19 cellular contexts compared by ENCODE assay signal in genomic region chr14:90627478-90627877, GRCh38.
A peak's percentile ranks its signal among the peaks of the same experiment; 100 is the strongest.
DNase-seq lines count a peak whose midpoint lies in the region; ATAC-seq, FAIRE-seq and TF ChIP-seq lines count a peak whose summit lies in the region.
"Had no signal": no experiment of that assay in that cellular context is flagged by ENCODE, and none has a peak within 500 bp of the region (broad histone marks: within the 10 kb centered on the region; RNA-seq: fewer than 3 reads in every experiment).

No MANE protein-coding gene starts in this region.

- H3K27ac Mint-ChIP-seq in astrocyte (ENCODE audit: unreplicated experiment) = no peak overlapping the region
- no peak overlapping the region for H3K27ac Mint-ChIP-seq in activated T-helper 17 cell treated with anti-CD3 and anti-CD28 coated beads, Interleukin-2, amount 50 U/mL, for 72 hours
- H3K27ac Mint-ChIP-seq: activated CD4-positive, alpha-beta T cell treated with anti-CD3 and anti-CD28 coated beads, Interleukin-2, amount 10 ng/mL, durations not matched to agents 7 days and 5 days had no signal

- H3K79me2 ChIP-seq in astrocyte (ENCODE audit: insufficient read depth, low read length) = no peaks in the 10 kb centered on the region

- H4K20me1 ChIP-seq in astrocyte (ENCODE audit: insufficient read depth, low read length) = no peaks in the 10 kb centered on the region

- TF ChIP-seq POLR2A in testis (IDR thresholded peaks at IDR 0.05) = no peak

- no peak for ATAC-seq in activated T-helper 17 cell treated with anti-CD3 and anti-CD28 coated beads, Interleukin-2, amount 50 U/mL, for 72 hours (replicated peaks)
- no peak for ATAC-seq in HG03521 (IDR thresholded peaks at IDR 0.05; ENCODE audit: unreplicated experiment)

- no peak for FAIRE-seq in astrocyte (lab: Jason Lieb, UNC)

- peaks cover 3% of the 10 kb centered on the region for H3K27me3 Mint-ChIP-seq in astrocyte (ENCODE audit: low read depth, unreplicated experiment)
- H3K27me3 Mint-ChIP-seq in activated T-helper 17 cell treated with anti-CD3 and anti-CD28 coated beads, Interleukin-2, amount 50 U/mL, for 72 hours = peaks cover 3% of the 10 kb centered on the region
- H3K27me3 Mint-ChIP-seq: activated CD4-positive, alpha-beta T cell treated with anti-CD3 and anti-CD28 coated beads, Interleukin-2, amount 10 ng/mL, durations not matched to agents 7 days and 5 days had no signal

- H3K9me3 ChIP-seq in astrocyte (ENCODE audit: insufficient read depth, low read depth, low read length) (no peaks in the 10 kb centered on the region), testis (no peaks in the 10 kb centered on the region)
- H3K9me3 ChIP-seq: vagina had no signal

- no peaks in the 10 kb centered on the region for H3K9me3 Mint-ChIP-seq in astrocyte (ENCODE audit: unreplicated experiment)
- H3K9me3 Mint-ChIP-seq in activated T-helper 17 cell treated with anti-CD3 and anti-CD28 coated beads, Interleukin-2, amount 50 U/mL, for 72 hours = no peaks in the 10 kb centered on the region
- H3K9me3 Mint-ChIP-seq: activated CD4-positive, alpha-beta T cell treated with anti-CD3 and anti-CD28 coated beads, Interleukin-2, amount 10 ng/mL, durations not matched to agents 7 days and 5 days; central memory CD8-positive, alpha-beta T cell had no signal

- WGBS in testis, 2 donors = 49 to 70% methylated on average over 9 of the region's 9 CpGs

- no peak overlapping the region for H3K4me3 ChIP-seq in astrocyte (ENCODE audit: insufficient read depth, low read depth, low read length)
- no peak overlapping the region for H3K4me3 ChIP-seq in testis
- H3K4me3 ChIP-seq: GM23248, vagina had no signal

- intact Hi-C loops in testis (cut with DNase I; ENCODE audit: low total_unique reads) = no loop called here

- H3K36me3 ChIP-seq in astrocyte (ENCODE audit: insufficient read depth, low read length) (no peaks in the 10 kb centered on the region), testis (ENCODE audit: low read depth, missing control alignments) (no peaks in the 10 kb centered on the region)
- H3K36me3 ChIP-seq: vagina had no signal

- H3K27me3 ChIP-seq in astrocyte (ENCODE audit: insufficient read depth, low read length) (no peaks in the 10 kb centered on the region), testis (no peaks in the 10 kb centered on the region)
- H3K27me3 ChIP-seq: vagina had no signal

- TF ChIP-seq CTCF in astrocyte (IDR thresholded peaks at IDR 0.05; ENCODE audit: insufficient read depth, low read depth, low read length) (no peak), testis (IDR thresholded peaks at IDR 0.05) (no peak)

- H3K9ac ChIP-seq in astrocyte (ENCODE audit: low read length) = no peak overlapping the region
- H3K9ac ChIP-seq: GM23248 had no signal

- H3K27ac ChIP-seq in astrocyte (ENCODE audit: low read depth, low read length) (no peak overlapping the region), testis (peak overlapping the region; percentile 48 to 84)
- H3K27ac ChIP-seq: GM23248, vagina had no signal

- H2AFZ ChIP-seq in astrocyte (ENCODE audit: low read depth, low read length) = no peak overlapping the region
- H2AFZ ChIP-seq: GM23248 had no signal

- peak; percentile 37 for DNase-seq in NCI-H510A treated with DMSO at 0.1 percent for 48 hours (lab: John Stamatoyannopoulos, UW)
- no peak for DNase-seq in NCI-H510A (lab: John Stamatoyannopoulos, UW)
- DNase-seq in astrocyte (ENCODE audit: low read depth) = no peak
- peak; percentile 91 for DNase-seq in left kidney (ENCODE audit: low read depth, low spot score)
- peak; percentile 81 for DNase-seq in testis
- no peak for DNase-seq in stimulated activated CD4-positive, alpha-beta T cell treated with anti-CD3 and anti-CD28 coated beads, Interleukin-4, amount 100 ng/mL, for 1 hour
- DNase-seq: ACHN; activated CD4-positive, alpha-beta T cell treated with anti-CD3 and anti-CD28 coated beads, Interleukin-2, amount 10 ng/mL, durations not matched to agents 7 days and 5 days; foreskin melanocyte; GM23248; Karpas-422; NCI-H2029; NCI-H82; SIG-M5; stimulated activated naive CD4-positive, alpha-beta T cell treated with Interleukin-2 at 50 U/mL for 16 hours had no signal

- H3K36me3 Mint-ChIP-seq in astrocyte (ENCODE audit: low read depth, unreplicated experiment) = peaks cover 6% of the 10 kb centered on the region
- H3K36me3 Mint-ChIP-seq in activated T-helper 17 cell treated with anti-CD3 and anti-CD28 coated beads, Interleukin-2, amount 50 U/mL, for 72 hours (ENCODE audit: low read depth) = no peaks in the 10 kb centered on the region

- peak overlapping the region; percentile 57 for H3K4me3 Mint-ChIP-seq in astrocyte (ENCODE audit: unreplicated experiment)
- no peak overlapping the region for H3K4me3 Mint-ChIP-seq in activated T-helper 17 cell treated with anti-CD3 and anti-CD28 coated beads, Interleukin-2, amount 50 U/mL, for 72 hours
- H3K4me3 Mint-ChIP-seq: activated CD4-positive, alpha-beta T cell treated with anti-CD3 and anti-CD28 coated beads, Interleukin-2, amount 10 ng/mL, durations not matched to agents 7 days and 5 days; central memory CD8-positive, alpha-beta T cell had no signal

- H3K4me2 ChIP-seq in astrocyte (ENCODE audit: low read length) = no peak overlapping the region

- H3K4me1 ChIP-seq in astrocyte (ENCODE audit: insufficient read depth, low read length) (peaks cover 14% of the 10 kb centered on the region), testis (peaks cover 44% of the 10 kb centered on the region)

- H3K4me1 Mint-ChIP-seq in astrocyte (ENCODE audit: low read depth, unreplicated experiment) = peaks cover 19% of the 10 kb centered on the region
- no peaks in the 10 kb centered on the region for H3K4me1 Mint-ChIP-seq in activated T-helper 17 cell treated with anti-CD3 and anti-CD28 coated beads, Interleukin-2, amount 50 U/mL, for 72 hours
- H3K4me1 Mint-ChIP-seq: activated CD4-positive, alpha-beta T cell treated with anti-CD3 and anti-CD28 coated beads, Interleukin-2, amount 10 ng/mL, durations not matched to agents 7 days and 5 days; central memory CD8-positive, alpha-beta T cell had no signal

Comparison
In these comparisons a context has a peak if more than half of its experiments do, and no peak if none do; other contexts are left out.
1. DNase-seq: peak in NCI-H510A treated with DMSO at 0.1 percent for 48 hours (single experiment), left kidney (single experiment) and testis (single experiment); none in NCI-H510A (single experiment), astrocyte (single experiment) and stimulated activated CD4-positive, alpha-beta T cell treated with anti-CD3 and anti-CD28 coated beads, Interleukin-4, amount 100 ng/mL, for 1 hour (single experiment).